12 cellular contexts compared by ENCODE assay signal in genomic region chr20:24289737-24290481, GRCh38.
A peak's percentile ranks its signal among the peaks of the same experiment; 100 is the strongest.
DNase-seq lines count a peak whose midpoint lies in the region; ATAC-seq, FAIRE-seq and TF ChIP-seq lines count a peak whose summit lies in the region.
"Had no signal": no experiment of that assay in that cellular context is flagged by ENCODE, and none has a peak within 500 bp of the region (broad histone marks: within the 10 kb centered on the region; RNA-seq: fewer than 3 reads in every experiment).

No MANE protein-coding gene starts in this region.

- no peak for FAIRE-seq in HepG2 (lab: Jason Lieb, UNC)

- in situ Hi-C loops in HepG2 (cut with HindIII; ENCODE audit: extremely low pct_ligation_motif_present, low pct_unique_long_range_greater_than_20kb): loop anchor here (25.0 kb wide), 1 partner anchor 622 kb away; no protein-coding TSS in a partner anchor

- no peak for TF ChIP-seq CTCF in HepG2 (CRISPR knock-in tag; IDR thresholded peaks at IDR 0.05)
- no peak for TF ChIP-seq CTCF in PC-9 (conservative IDR thresholded peaks at IDR 0.05)

- H3K27me3 ChIP-seq in HepG2 (ENCODE audit: control insufficient read depth in 1 of 2, insufficient read depth in 2 of 2, low read length in 2 of 2) (no peaks in the 10 kb centered on the region), PC-9 (ENCODE audit: insufficient read depth, low read depth) (no peaks in the 10 kb centered on the region)

- POLR2A ChIA-PET in HepG2 (lab: Yijun Ruan, JAX): no interaction called here
- POLR2A ChIA-PET in PC-9 (lab: Charles Lee; ENCODE audit: unreplicated experiment): no interaction called here

- H3K4me2 ChIP-seq in HepG2 (ENCODE audit: low read depth, low read length) (no peak overlapping the region), PC-9 (no peak overlapping the region)

- H3K9me3 ChIP-seq in HepG2 (ENCODE audit: low read length) (no peaks in the 10 kb centered on the region), PC-9 (ENCODE audit: insufficient read depth, low read depth) (no peaks in the 10 kb centered on the region; the same call in 1 of the 2 replicates)
- H3K9me3 ChIP-seq: prostate gland had no signal

- no peaks in the 10 kb centered on the region for H4K20me1 ChIP-seq in HepG2 (ENCODE audit: insufficient read depth, low read length)
- no peaks in the 10 kb centered on the region for H4K20me1 ChIP-seq in PC-9 (ENCODE audit: insufficient read depth)

- H3K79me2 ChIP-seq in HepG2 (ENCODE audit: insufficient read depth, low read length): no peaks in the 10 kb centered on the region
- no peaks in the 10 kb centered on the region for H3K79me2 ChIP-seq in PC-9 (ENCODE audit: low read depth)

- H3K36me3 ChIP-seq in HepG2 (replicated peaks in 1 of 2; ENCODE audit: control insufficient read depth in 1 of 2, insufficient read depth in 2 of 2, low read length in 2 of 2) (no peaks in the 10 kb centered on the region), PC-9 (ENCODE audit: low read depth) (no peaks in the 10 kb centered on the region)
- H3K36me3 ChIP-seq: prostate gland had no signal

- TF ChIP-seq EP300 in HepG2 (IDR thresholded peaks at IDR 0.05; ENCODE audit: low read depth in 2 of 2, low read length in 2 of 2) (no peak), HepG2 (CRISPR knock-in tag; IDR thresholded peaks at IDR 0.05; ENCODE audit: borderline replicate concordance) (no peak)

- no peak overlapping the region for H2AFZ ChIP-seq in HepG2 (ENCODE audit: low read length)
- H2AFZ ChIP-seq in PC-9: no peak overlapping the region

- H3F3A ChIP-seq in PC-9 (ENCODE audit: insufficient read depth, low read depth): no peaks in the 10 kb centered on the region

- no peak overlapping the region for H3K27ac ChIP-seq in HepG2 (ENCODE audit: extremely low read length, insufficient read depth, low read length)
- H3K27ac ChIP-seq in PC-9: no peak overlapping the region
- H3K27ac ChIP-seq: prostate gland had no signal

- H3K4me3 ChIP-seq in HepG2 (replicated peaks in 1 of 3; ENCODE audit: insufficient read depth in 1 of 3, low read depth in 2 of 3, low read length in 3 of 3): no peak overlapping the region
- H3K4me3 ChIP-seq in PC-9: no peak overlapping the region
- H3K4me3 ChIP-seq: prostate gland had no signal

- ATAC-seq in GM18508 (IDR thresholded peaks at IDR 0.05; ENCODE audit: insufficient read depth, unreplicated experiment) (peak; percentile 65), HG03460 (IDR thresholded peaks at IDR 0.05; ENCODE audit: unreplicated experiment) (peak; percentile 52), HepG2 (peak; percentile 39; the same call in 2 of the 3 replicates), HG02852 (IDR thresholded peaks at IDR 0.05; ENCODE audit: unreplicated experiment) (no peak)
- ATAC-seq: HCT116 had no signal

- intact Hi-C loops in HepG2 (cut with micrococcal nuclease; ENCODE audit: unreplicated experiment) (no loop called here), PC-9 (cut with micrococcal nuclease; ENCODE audit: unreplicated experiment) (no loop called here)

- DNase-seq in UCSD-AML1 (lab: John Stamatoyannopoulos, UW; ENCODE audit: unreplicated experiment) (peak; percentile 62), HepG2 (ENCODE audit: low spot score) (no peak), PC-9 (no peak), T1000 (lab: John Stamatoyannopoulos, UW) (no peak), ecto neural progenitor cell (ENCODE audit: low spot score) (no peak)
- DNase-seq: NCI-H187, RPMI8226 had no signal

- no peaks in the 10 kb centered on the region for H3K9me2 ChIP-seq in PC-9 (ENCODE audit: insufficient read depth)

- no peak for TF ChIP-seq RAD21 in HepG2 (CRISPR knock-in tag; IDR thresholded peaks at IDR 0.05)

- no TSS peak for BruUV-seq in HepG2 (replicated peaks; lab: Mats Ljungman, UMichigan)
- no TSS peak for BruUV-seq in PC-9 (replicated peaks; lab: Mats Ljungman, UMichigan)

- 11% methylated on average over 7 of the region's 7 CpGs for whole genome bisulfite sequencing in HepG2 (ENCODE audit: low lambda C conversion rate)

- H3K4me1 ChIP-seq in HepG2 (ENCODE audit: insufficient read depth, low read length): no peaks in the 10 kb centered on the region
- no peaks in the 10 kb centered on the region for H3K4me1 ChIP-seq in PC-9 (replicated peaks; ENCODE audit: insufficient read depth)
- H3K4me1 ChIP-seq: prostate gland had no signal

- no peak overlapping the region for H3K9ac ChIP-seq in HepG2 (ENCODE audit: insufficient read depth, low read depth, low read length)

- CTCF ChIA-PET in HepG2 (lab: Yijun Ruan, JAX; ENCODE audit: low intra/inter-chr PET ratio, low total read pairs) (no interaction called here), PC-9 (lab: Charles Lee) (no interaction called here)

- TF ChIP-seq POLR2A in HepG2 (IDR thresholded peaks at IDR 0.05; ENCODE audit: insufficient read depth in 1 of 2, low read depth in 2 of 2, low read length in 2 of 2): no peak

TF ChIP-seq in HepG2, 621 proteins besides CTCF, POLR2A, EP300 and RAD21:
- TF ChIP-seq ZNF44 (CRISPR knock-in tag; IDR thresholded peaks at IDR 0.05) (no peak), SKIL (CRISPR knock-in tag; IDR thresholded peaks at IDR 0.05; ENCODE audit: borderline replicate concordance) (no peak), HOXA3 (CRISPR knock-in tag; IDR thresholded peaks at IDR 0.05) (no peak), NFYC (CRISPR knock-in tag; IDR thresholded peaks at IDR 0.05) (no peak), ZNF710 (CRISPR knock-in tag; IDR thresholded peaks at IDR 0.05; ENCODE audit: borderline replicate concordance) (no peak), GTF3A (CRISPR knock-in tag; conservative IDR thresholded peaks at IDR 0.05) (no peak)
